12 cellular contexts compared by ENCODE assay signal in genomic region chr9:127767405-127767804, GRCh38. TPM values are rescaled to one million over a fixed set of nuclear protein-coding genes. Genes with fewer than 3 reads are reported as not detected.
DNase-seq lines count a peak whose midpoint lies in the region; ATAC-seq and TF ChIP-seq lines count a peak whose summit lies in the region.
"Had no signal": no experiment of that assay in that cellular context is flagged by ENCODE, and none has a peak within 500 bp of the region (broad histone marks: within the 10 kb centered on the region; RNA-seq: fewer than 3 reads in every experiment).

No MANE protein-coding gene starts in this region.

- DNase-seq in activated CD4-positive, alpha-beta T cell treated with anti-CD3 and anti-CD28 coated beads for 36 hours = no peak
- no peak for DNase-seq in activated CD4-positive, alpha-beta T cell treated with anti-CD3 and anti-CD28 coated beads, Interleukin-2, amount 50 U/mL, for 48 hours
- DNase-seq in activated CD8-positive, alpha-beta T cell treated with anti-CD3 and anti-CD28 coated beads, Interleukin-2, amount 10 ng/mL, durations not matched to agents 7 days and 5 days = no peak
- DNase-seq in immature natural killer cell (no peak), HFFc6 (no peak), NCI-H446 (lab: John Stamatoyannopoulos, UW) (no peak)
- DNase-seq in stimulated activated naive B cell treated with anti-CD40 and anti-IgM and Interleukin-4, amounts not matched to agents 10 μg/mL and 1 μg/mL and 100 μg/mL, for 72 hours = no peak
- DNase-seq: kidney glomerular epithelial cell, NCI-H187 treated with DMSO at 0.1 percent for 48 hours had no signal

- ATAC-seq in activated CD4-positive, alpha-beta T cell treated with anti-CD3 and anti-CD28 coated beads for 36 hours = no peak
- no peak for ATAC-seq in activated CD8-positive, alpha-beta T cell treated with anti-CD3 and anti-CD28 coated beads, Interleukin-2, amount 10 ng/mL, durations not matched to agents 7 days and 5 days
- ATAC-seq in stimulated activated naive B cell treated with anti-CD40 and anti-IgM and Interleukin-4, amounts not matched to agents 10 μg/mL and 1 μg/mL and 100 μg/mL, for 72 hours (replicated peaks) = no peak
- ATAC-seq in HG03342 (IDR thresholded peaks at IDR 0.05; ENCODE audit: unreplicated experiment) = no peak
- ATAC-seq: A549 had no signal

- H3K4me1 Mint-ChIP-seq in activated CD4-positive, alpha-beta T cell treated with anti-CD3 and anti-CD28 coated beads for 36 hours = peaks cover 71% of the 10 kb centered on the region
- H3K4me1 Mint-ChIP-seq in activated CD8-positive, alpha-beta T cell treated with anti-CD3 and anti-CD28 coated beads, Interleukin-2, amount 10 ng/mL, durations not matched to agents 7 days and 5 days (ENCODE audit: low read depth) = peaks cover 92% of the 10 kb centered on the region
- H3K4me1 Mint-ChIP-seq in immature natural killer cell (peaks cover 92 to 93% of the 10 kb centered on the region in 2 donors), HFFc6 (ENCODE audit: low read depth) (peaks cover 8% of the 10 kb centered on the region)
- H3K4me1 Mint-ChIP-seq in stimulated activated naive B cell treated with anti-CD40 and anti-IgM and Interleukin-4, amounts not matched to agents 10 μg/mL and 1 μg/mL and 100 μg/mL, for 72 hours = peaks cover 63 to 92% of the 10 kb centered on the region in 2 donors

- intact Hi-C loops in activated CD4-positive, alpha-beta T cell treated with anti-CD3 and anti-CD28 coated beads for 36 hours (cut with DNase I, micrococcal nuclease) = no loop called here

- H3K27me3 Mint-ChIP-seq in activated CD4-positive, alpha-beta T cell treated with anti-CD3 and anti-CD28 coated beads for 36 hours = no peaks in the 10 kb centered on the region
- H3K27me3 Mint-ChIP-seq in activated CD8-positive, alpha-beta T cell treated with anti-CD3 and anti-CD28 coated beads, Interleukin-2, amount 10 ng/mL, durations not matched to agents 7 days and 5 days (ENCODE audit: low read depth) = no peaks in the 10 kb centered on the region
- H3K27me3 Mint-ChIP-seq in immature natural killer cell (ENCODE audit: low read depth in 3 of 3) = peaks cover 0 to 7% (median 0%) of the 10 kb centered on the region in 3 donors
- no peaks in the 10 kb centered on the region for H3K27me3 Mint-ChIP-seq in stimulated activated naive B cell treated with anti-CD40 and anti-IgM and Interleukin-4, amounts not matched to agents 10 μg/mL and 1 μg/mL and 100 μg/mL, for 72 hours
- H3K27me3 Mint-ChIP-seq in HFFc6 (ENCODE audit: insufficient read depth) = peaks cover 21% of the 10 kb centered on the region

- no peaks in the 10 kb centered on the region for H3K9me3 Mint-ChIP-seq in activated CD4-positive, alpha-beta T cell treated with anti-CD3 and anti-CD28 coated beads for 36 hours (ENCODE audit: low read depth)
- H3K9me3 Mint-ChIP-seq in activated CD8-positive, alpha-beta T cell treated with anti-CD3 and anti-CD28 coated beads, Interleukin-2, amount 10 ng/mL, durations not matched to agents 7 days and 5 days (ENCODE audit: insufficient read depth) = no peaks in the 10 kb centered on the region
- H3K9me3 Mint-ChIP-seq in immature natural killer cell = no peaks in the 10 kb centered on the region
- no peaks in the 10 kb centered on the region for H3K9me3 Mint-ChIP-seq in stimulated activated naive B cell treated with anti-CD40 and anti-IgM and Interleukin-4, amounts not matched to agents 10 μg/mL and 1 μg/mL and 100 μg/mL, for 72 hours
- no peaks in the 10 kb centered on the region for H3K9me3 Mint-ChIP-seq in HFFc6

- no peak for TF ChIP-seq CTCF in HFFc6 (IDR thresholded peaks at IDR 0.05)

- peak overlapping the region; percentile 74 for H3K27ac Mint-ChIP-seq in activated CD4-positive, alpha-beta T cell treated with anti-CD3 and anti-CD28 coated beads for 36 hours
- peak overlapping the region; percentile 84 for H3K27ac Mint-ChIP-seq in activated CD8-positive, alpha-beta T cell treated with anti-CD3 and anti-CD28 coated beads, Interleukin-2, amount 10 ng/mL, durations not matched to agents 7 days and 5 days
- H3K27ac Mint-ChIP-seq in immature natural killer cell (peak overlapping the region; percentile 69 to 96 (median 92)), HFFc6 (no peak overlapping the region)
- H3K27ac Mint-ChIP-seq in stimulated activated naive B cell treated with anti-CD40 and anti-IgM and Interleukin-4, amounts not matched to agents 10 μg/mL and 1 μg/mL and 100 μg/mL, for 72 hours = peak overlapping the region; percentile 95

- POLR2A ChIA-PET in activated CD4-positive, alpha-beta T cell treated with anti-CD3 and anti-CD28 coated beads for 36 hours (lab: Charles Lee) = interaction anchor here (1.1 kb wide), 1 partner anchor 12 kb away, joined by 4 read pairs; no protein-coding TSS in a partner anchor
- POLR2A ChIA-PET in activated CD8-positive, alpha-beta T cell treated with anti-CD3 and anti-CD28 coated beads, Interleukin-2, amount 10 ng/mL, durations not matched to agents 7 days and 5 days (lab: Charles Lee) = interaction anchor here (0.6 to 2.8 kb wide), 6 partner anchors 9 to 38 kb away, joined by 3 to 9 read pairs (median 6); partner anchors contain the start of gene CDK9

- CTCF ChIA-PET in activated CD4-positive, alpha-beta T cell treated with anti-CD3 and anti-CD28 coated beads for 36 hours (lab: Charles Lee) = interaction anchor here (0.6 to 1.8 kb wide), 7 partner anchors 9 to 1844 kb away, joined by 3 to 8 read pairs (median 3); partner anchors contain the start of genes SH2D3C and TOR2A
- CTCF ChIA-PET in activated CD8-positive, alpha-beta T cell treated with anti-CD3 and anti-CD28 coated beads, Interleukin-2, amount 10 ng/mL, durations not matched to agents 7 days and 5 days (lab: Charles Lee) = interaction anchor here (1.0 to 11.1 kb wide), 8 partner anchors 9 to 177 kb away, joined by 3 to 102 read pairs (median 10); partner anchors contain the start of genes CDK9 and TOR2A

- peaks cover 32% of the 10 kb centered on the region for H3K36me3 Mint-ChIP-seq in activated CD4-positive, alpha-beta T cell treated with anti-CD3 and anti-CD28 coated beads for 36 hours (ENCODE audit: low read depth)
- H3K36me3 Mint-ChIP-seq in activated CD8-positive, alpha-beta T cell treated with anti-CD3 and anti-CD28 coated beads, Interleukin-2, amount 10 ng/mL, durations not matched to agents 7 days and 5 days (ENCODE audit: low read depth) = peaks cover 87% of the 10 kb centered on the region
- peaks cover 11 to 40% (median 12%) of the 10 kb centered on the region in 3 donors for H3K36me3 Mint-ChIP-seq in immature natural killer cell
- peaks cover 63 to 73% of the 10 kb centered on the region in 2 donors for H3K36me3 Mint-ChIP-seq in stimulated activated naive B cell treated with anti-CD40 and anti-IgM and Interleukin-4, amounts not matched to agents 10 μg/mL and 1 μg/mL and 100 μg/mL, for 72 hours
- H3K36me3 Mint-ChIP-seq in HFFc6 (ENCODE audit: low read depth) = no peaks in the 10 kb centered on the region

- no peak overlapping the region for H3K4me3 Mint-ChIP-seq in activated CD4-positive, alpha-beta T cell treated with anti-CD3 and anti-CD28 coated beads for 36 hours
- peak overlapping the region; percentile 63 for H3K4me3 Mint-ChIP-seq in activated CD8-positive, alpha-beta T cell treated with anti-CD3 and anti-CD28 coated beads, Interleukin-2, amount 10 ng/mL, durations not matched to agents 7 days and 5 days
- H3K4me3 Mint-ChIP-seq in immature natural killer cell (peak overlapping the region; percentile 46 to 84 (median 64)), HFFc6 (no peak overlapping the region)
- peak overlapping the region in 1 of 2 donors; percentile 32 for H3K4me3 Mint-ChIP-seq in stimulated activated naive B cell treated with anti-CD40 and anti-IgM and Interleukin-4, amounts not matched to agents 10 μg/mL and 1 μg/mL and 100 μg/mL, for 72 hours

RNA-seq across cellular contexts. Expression of gene SH2D3C, which starts 11.1 kb away (rescaled TPM):
- total RNA-seq in activated CD4-positive, alpha-beta T cell treated with anti-CD3 and anti-CD28 coated beads for 36 hours = 10 to 100 TPM; 30.3 to 35.2 TPM
- 10 to 100 TPM; 75.6 to 77.5 TPM for total RNA-seq in activated CD8-positive, alpha-beta T cell treated with anti-CD3 and anti-CD28 coated beads, Interleukin-2, amount 10 ng/mL, durations not matched to agents 7 days and 5 days
- polyA plus RNA-seq in immature natural killer cell = 10 to 100 TPM; 16.9 to 86.2 (median 18.7) TPM
- not detected for total RNA-seq in HFFc6 (2021; fragmentation: NEBNext Ultra II Directional; extraction: Animal tissue kit (Norgen Biotek cat#: 25700))

RNA-seq across cellular contexts. Expression of gene CDK9, which starts 18.4 kb away (rescaled TPM):
- total RNA-seq in activated CD4-positive, alpha-beta T cell treated with anti-CD3 and anti-CD28 coated beads for 36 hours = 10 to 100 TPM; 63.8 to 80.4 TPM
- total RNA-seq in activated CD8-positive, alpha-beta T cell treated with anti-CD3 and anti-CD28 coated beads, Interleukin-2, amount 10 ng/mL, durations not matched to agents 7 days and 5 days = 100 to 1,000 TPM; 132 to 136 TPM
- polyA plus RNA-seq in immature natural killer cell = 10 to 100 TPM; 44.6 to 83.1 (median 58.1) TPM
- 10 to 100 TPM; 52.0 to 61.3 (median 56.2) TPM for total RNA-seq in HFFc6 (2021; fragmentation: NEBNext Ultra II Directional; extraction: Animal tissue kit (Norgen Biotek cat#: 25700))

RNA-seq across cellular contexts. Expression of gene TOR2A, which starts 32.3 kb away (rescaled TPM):
- total RNA-seq in activated CD4-positive, alpha-beta T cell treated with anti-CD3 and anti-CD28 coated beads for 36 hours = 10 to 100 TPM; 11.3 to 14.0 TPM
- total RNA-seq in activated CD8-positive, alpha-beta T cell treated with anti-CD3 and anti-CD28 coated beads, Interleukin-2, amount 10 ng/mL, durations not matched to agents 7 days and 5 days = 10 to 100 TPM; 27.0 to 29.1 TPM
- polyA plus RNA-seq in immature natural killer cell = 10 to 100 TPM; 38.9 to 55.1 (median 49.9) TPM
- total RNA-seq in HFFc6 (2021; fragmentation: NEBNext Ultra II Directional; extraction: Animal tissue kit (Norgen Biotek cat#: 25700)) = 1 to 10 TPM; 6.6 to 8.3 (median 8.1) TPM

RNA-seq across cellular contexts. Expression of gene FPGS, which starts 35.3 kb away (rescaled TPM):
- 10 to 100 TPM; 71.9 to 80.4 TPM for total RNA-seq in activated CD4-positive, alpha-beta T cell treated with anti-CD3 and anti-CD28 coated beads for 36 hours
- 10 to 100 TPM; 91.5 to 98.3 TPM for total RNA-seq in activated CD8-positive, alpha-beta T cell treated with anti-CD3 and anti-CD28 coated beads, Interleukin-2, amount 10 ng/mL, durations not matched to agents 7 days and 5 days
- polyA plus RNA-seq in immature natural killer cell = 10 to 100 TPM; 77.3 to 97.7 (median 89.1) TPM
- total RNA-seq in HFFc6 (2021; fragmentation: NEBNext Ultra II Directional; extraction: Animal tissue kit (Norgen Biotek cat#: 25700)) = 10 to 100 TPM; 51.9 to 69.2 (median 62.7) TPM

RNA-seq across cellular contexts. Expression of gene TTC16, which starts 51.5 kb away (rescaled TPM):
- under 1 TPM; 0.16 to 0.30 TPM for total RNA-seq in activated CD4-positive, alpha-beta T cell treated with anti-CD3 and anti-CD28 coated beads for 36 hours
- total RNA-seq in activated CD8-positive, alpha-beta T cell treated with anti-CD3 and anti-CD28 coated beads, Interleukin-2, amount 10 ng/mL, durations not matched to agents 7 days and 5 days = 1 to 10 TPM; 4.7 to 5.0 TPM
- polyA plus RNA-seq in immature natural killer cell = 1 to 10 TPM in 2 of 3 donors, not detected in 1; 1.3 to 2.4 TPM
- not detected for total RNA-seq in HFFc6 (2021; fragmentation: NEBNext Ultra II Directional; extraction: Animal tissue kit (Norgen Biotek cat#: 25700))
- total RNA-seq: G401 had no signal
- polyA plus RNA-seq: A549 had no signal

Comparison
In these comparisons a context has a peak if more than half of its experiments do, and no peak if none do; other contexts are left out.
1. H3K4me3 Mint-ChIP-seq: peak in activated CD8-positive, alpha-beta T cell treated with anti-CD3 and anti-CD28 coated beads, Interleukin-2, amount 10 ng/mL, durations not matched to agents 7 days and 5 days (single experiment) and immature natural killer cell (5 of 5); none in activated CD4-positive, alpha-beta T cell treated with anti-CD3 and anti-CD28 coated beads for 36 hours (single experiment) and HFFc6 (single experiment).
2. RNA of gene SH2D3C, which starts 11.1 kb away (total RNA-seq): 75.6 to 77.5 TPM in activated CD8-positive, alpha-beta T cell treated with anti-CD3 and anti-CD28 coated beads, Interleukin-2, amount 10 ng/mL, durations not matched to agents 7 days and 5 days and 30.3 to 35.2 TPM in activated CD4-positive, alpha-beta T cell treated with anti-CD3 and anti-CD28 coated beads for 36 hours; not detected in HFFc6; every median in the first group is over 10 times any median in the second.